ENCODE assay signal across 17 cellular contexts in genomic region chr7:112360681-112361080, GRCh38.
"Had no signal": no experiment of that assay in that cellular context is flagged by ENCODE, and none has a peak within 500 bp of the region (broad histone marks: within the 10 kb centered on the region; RNA-seq: fewer than 3 reads in every experiment).

No MANE protein-coding gene starts in this region.

- H3K4me3 ChIP-seq: heart left ventricle, ovary, prostate gland, right atrium auricular region had no signal

- H3K36me3 ChIP-seq: heart left ventricle, ovary, prostate gland, right atrium auricular region had no signal

- ATAC-seq: activated T-helper 17 cell treated with anti-CD3 and anti-CD28 coated beads, Interleukin-2, amount 50 U/mL, for 72 hours; heart left ventricle; left colon; natural killer cell had no signal

- H3K27me3 ChIP-seq: heart left ventricle, ovary, right atrium auricular region had no signal

- H3K4me1 Mint-ChIP-seq: activated T-helper 17 cell treated with anti-CD3 and anti-CD28 coated beads, Interleukin-2, amount 50 U/mL, for 72 hours; natural killer cell had no signal

- H3K36me3 Mint-ChIP-seq: natural killer cell had no signal

- H3K27ac ChIP-seq: epithelial cell of prostate, heart left ventricle, ovary, right atrium auricular region had no signal

- H3K9me3 ChIP-seq: ovary, prostate gland, right atrium auricular region had no signal

- H3K9me3 Mint-ChIP-seq: activated T-helper 17 cell treated with anti-CD3 and anti-CD28 coated beads, Interleukin-2, amount 50 U/mL, for 72 hours; natural killer cell had no signal

- DNase-seq: activated CD4-positive, alpha-beta T cell treated with anti-CD3 and anti-CD28 coated beads for 1 hour; activated CD4-positive, alpha-beta T cell treated with anti-CD3 and anti-CD28 coated beads, Interleukin-2, amount 50 U/mL, for 1 hour; activated T-cell treated with anti-CD3 and anti-CD28 coated beads, Interleukin-2, amount 50 U/mL, for 1 hour; cortex of kidney; heart left ventricle; left colon; midbrain; natural killer cell; ovary; stimulated activated CD4-positive, alpha-beta T cell treated with anti-CD3 and anti-CD28 coated beads, Interleukin-4, amount 100 ng/mL, for 24 hours; stimulated activated naive CD4-positive, alpha-beta T cell treated with Interleukin-2 at 50 U/mL for 16 hours; T-helper 1 cell had no signal

- H3K4me3 Mint-ChIP-seq: activated naive CD8-positive, alpha-beta T cell; activated T-helper 17 cell treated with anti-CD3 and anti-CD28 coated beads, Interleukin-2, amount 50 U/mL, for 72 hours; natural killer cell had no signal

- H3K4me1 ChIP-seq: prostate gland, right atrium auricular region had no signal

- H3K27ac Mint-ChIP-seq: activated naive CD8-positive, alpha-beta T cell; activated T-helper 17 cell treated with anti-CD3 and anti-CD28 coated beads, Interleukin-2, amount 50 U/mL, for 72 hours; natural killer cell had no signal
